Comparison of ENCODE assay signal across 18 cellular contexts in genomic region chr6:250676-251075, GRCh38. TPM values are rescaled to one million over a fixed set of nuclear protein-coding genes. Genes with fewer than 3 reads are reported as not detected.
A peak's percentile ranks its signal among the peaks of the same experiment; 100 is the strongest.
DNase-seq lines count a peak whose midpoint lies in the region; ATAC-seq and TF ChIP-seq lines count a peak whose summit lies in the region.
"Had no signal": no experiment of that assay in that cellular context is flagged by ENCODE, and none has a peak within 500 bp of the region (broad histone marks: within the 10 kb centered on the region; RNA-seq: fewer than 3 reads in every experiment).

No MANE protein-coding gene starts in this region.

- H3K27me3 Mint-ChIP-seq in T-helper 2 cell treated with Interferon-gamma antibody and Interleukin-4, amounts not matched to agents 5 μg/mL and 100 μg/mL, for 36 hours (ENCODE audit: low read depth): peaks cover 3% of the 10 kb centered on the region
- no peaks in the 10 kb centered on the region for H3K27me3 Mint-ChIP-seq in MCF 10A (ENCODE audit: insufficient read depth, unreplicated experiment)
- H3K27me3 Mint-ChIP-seq in activated naive CD8-positive, alpha-beta T cell: no peaks in the 10 kb centered on the region
- no peaks in the 10 kb centered on the region for H3K27me3 Mint-ChIP-seq in stimulated activated naive B cell treated with anti-CD40 and anti-IgM and Interleukin-4, amounts not matched to agents 10 μg/mL and 1 μg/mL and 100 μg/mL, for 72 hours
- H3K27me3 Mint-ChIP-seq in CD4-positive, alpha-beta memory T cell: peaks cover 0 to 3% of the 10 kb centered on the region in 2 donors

- H3K9me3 ChIP-seq in breast epithelium: no peaks in the 10 kb centered on the region
- no peaks in the 10 kb centered on the region for H3K9me3 ChIP-seq in CD4-positive, alpha-beta memory T cell (ENCODE audit: control insufficient read depth in 1 of 2, low read length in 2 of 2)

- no peaks in the 10 kb centered on the region for H3K4me1 ChIP-seq in breast epithelium
- H3K4me1 ChIP-seq in CD4-positive, alpha-beta memory T cell (ENCODE audit: insufficient read depth, low read length): peaks cover 16% of the 10 kb centered on the region

- no peak overlapping the region for H3K27ac ChIP-seq in breast epithelium
- H3K27ac ChIP-seq in CD4-positive, alpha-beta memory T cell (ENCODE audit: low read depth, low read length): no peak overlapping the region

- no peaks in the 10 kb centered on the region for H3K27me3 ChIP-seq in breast epithelium
- H3K27me3 ChIP-seq in CD4-positive, alpha-beta memory T cell (ENCODE audit: insufficient read depth, low read length): no peaks in the 10 kb centered on the region

- POLR2A ChIA-PET in MCF 10A (lab: Yijun Ruan, JAX): no interaction called here
- POLR2A ChIA-PET in CD4-positive, alpha-beta memory T cell (lab: Charles Lee; ENCODE audit: partially characterized antibody): no interaction called here

- no peak for TF ChIP-seq CTCF in MCF 10A (IDR thresholded peaks at IDR 0.05; ENCODE audit: unreplicated experiment)
- TF ChIP-seq CTCF in breast epithelium (IDR thresholded peaks at IDR 0.05): no peak

- no peak overlapping the region for H3K4me3 ChIP-seq in breast epithelium
- no peak overlapping the region for H3K4me3 ChIP-seq in CD4-positive, alpha-beta memory T cell (ENCODE audit: low read length in 2 of 2)
- H3K4me3 ChIP-seq: GM23338 had no signal

- CTCF ChIA-PET in MCF 10A (lab: Yijun Ruan, JAX): no interaction called here
- CTCF ChIA-PET in CD4-positive, alpha-beta memory T cell (lab: Charles Lee; ENCODE audit: partially characterized antibody): no interaction called here

- no peaks in the 10 kb centered on the region for H3K36me3 ChIP-seq in breast epithelium
- no peaks in the 10 kb centered on the region for H3K36me3 ChIP-seq in CD4-positive, alpha-beta memory T cell (ENCODE audit: insufficient read depth, low read length)

- intact Hi-C loops in MCF 10A (cut with micrococcal nuclease) (no loop called here), breast epithelium (cut with DNase I; ENCODE audit: low total_unique reads) (no loop called here)
- intact Hi-C loops in CD4-positive, alpha-beta memory T cell (cut with micrococcal nuclease): no loop called here

- H3K27ac Mint-ChIP-seq in T-helper 2 cell treated with Interferon-gamma antibody and Interleukin-4, amounts not matched to agents 5 μg/mL and 100 μg/mL, for 36 hours: peak overlapping the region; percentile 7
- H3K27ac Mint-ChIP-seq in MCF 10A (ENCODE audit: low read depth, unreplicated experiment): peak overlapping the region; percentile 50
- H3K27ac Mint-ChIP-seq in activated naive CD8-positive, alpha-beta T cell: peak overlapping the region; percentile 51
- H3K27ac Mint-ChIP-seq in stimulated activated naive B cell treated with anti-CD40 and anti-IgM and Interleukin-4, amounts not matched to agents 10 μg/mL and 1 μg/mL and 100 μg/mL, for 72 hours: peak overlapping the region; percentile 75
- peak overlapping the region in 1 of 7 donors; percentile 6 for H3K27ac Mint-ChIP-seq in CD4-positive, alpha-beta memory T cell
- H3K27ac Mint-ChIP-seq: CD8-positive, alpha-beta T cell; GM23338 had no signal

- ATAC-seq in stimulated activated naive B cell treated with anti-CD40 and anti-IgM and Interleukin-4, amounts not matched to agents 10 μg/mL and 1 μg/mL and 100 μg/mL, for 72 hours (replicated peaks): no peak
- ATAC-seq in HG03135 (IDR thresholded peaks at IDR 0.05; ENCODE audit: unreplicated experiment): no peak
- ATAC-seq: CD8-positive, alpha-beta T cell; GM23338; HCT116 had no signal

- no peak for TF ChIP-seq POLR2A in breast epithelium (IDR thresholded peaks at IDR 0.05)

- no peak for DNase-seq in T-helper 2 cell treated with Interferon-gamma antibody and Interleukin-4, amounts not matched to agents 5 μg/mL and 100 μg/mL, for 36 hours (ENCODE audit: low spot score)
- no peak for DNase-seq in T-helper 2 cell
- no peak for DNase-seq in MCF 10A (ENCODE audit: unreplicated experiment)
- DNase-seq in breast epithelium (ENCODE audit: low spot score in 2 of 2): no peak
- DNase-seq in stimulated activated naive B cell treated with anti-CD40 and anti-IgM and Interleukin-4, amounts not matched to agents 10 μg/mL and 1 μg/mL and 100 μg/mL, for 72 hours: no peak
- no peak for DNase-seq in CD4-positive, alpha-beta memory T cell
- DNase-seq: 8988T; CD8-positive, alpha-beta T cell; DMS79; NCI-H1436; NCI-H2029; NCI-H2171; NCI-H446; NCI-H69 had no signal

- H3K9me3 Mint-ChIP-seq in T-helper 2 cell treated with Interferon-gamma antibody and Interleukin-4, amounts not matched to agents 5 μg/mL and 100 μg/mL, for 36 hours: no peaks in the 10 kb centered on the region
- no peaks in the 10 kb centered on the region for H3K9me3 Mint-ChIP-seq in MCF 10A (ENCODE audit: unreplicated experiment)
- H3K9me3 Mint-ChIP-seq in activated naive CD8-positive, alpha-beta T cell (ENCODE audit: low read depth): no peaks in the 10 kb centered on the region
- H3K9me3 Mint-ChIP-seq in stimulated activated naive B cell treated with anti-CD40 and anti-IgM and Interleukin-4, amounts not matched to agents 10 μg/mL and 1 μg/mL and 100 μg/mL, for 72 hours: peaks cover 0 to 2% of the 10 kb centered on the region in 2 donors
- H3K9me3 Mint-ChIP-seq in CD4-positive, alpha-beta memory T cell: peaks cover 0 to 3% (median 0%) of the 10 kb centered on the region in 8 donors
- H3K9me3 Mint-ChIP-seq: CD8-positive, alpha-beta T cell; GM23338 had no signal

- peaks cover 28% of the 10 kb centered on the region for H3K4me1 Mint-ChIP-seq in T-helper 2 cell treated with Interferon-gamma antibody and Interleukin-4, amounts not matched to agents 5 μg/mL and 100 μg/mL, for 36 hours (ENCODE audit: low read depth)
- H3K4me1 Mint-ChIP-seq in MCF 10A (ENCODE audit: insufficient read depth, unreplicated experiment): peaks cover 39% of the 10 kb centered on the region
- H3K4me1 Mint-ChIP-seq in activated naive CD8-positive, alpha-beta T cell (ENCODE audit: low read depth): peaks cover 30% of the 10 kb centered on the region
- H3K4me1 Mint-ChIP-seq in stimulated activated naive B cell treated with anti-CD40 and anti-IgM and Interleukin-4, amounts not matched to agents 10 μg/mL and 1 μg/mL and 100 μg/mL, for 72 hours: peaks cover 38 to 84% of the 10 kb centered on the region in 2 donors
- peaks cover 18 to 36% (median 25%) of the 10 kb centered on the region in 4 donors for H3K4me1 Mint-ChIP-seq in CD4-positive, alpha-beta memory T cell
- H3K4me1 Mint-ChIP-seq: GM23338 had no signal

- H3K36me3 Mint-ChIP-seq in T-helper 2 cell treated with Interferon-gamma antibody and Interleukin-4, amounts not matched to agents 5 μg/mL and 100 μg/mL, for 36 hours (ENCODE audit: low read depth): peaks cover 2% of the 10 kb centered on the region
- H3K36me3 Mint-ChIP-seq in MCF 10A (ENCODE audit: insufficient read depth, unreplicated experiment): no peaks in the 10 kb centered on the region
- H3K36me3 Mint-ChIP-seq in activated naive CD8-positive, alpha-beta T cell: no peaks in the 10 kb centered on the region
- no peaks in the 10 kb centered on the region for H3K36me3 Mint-ChIP-seq in stimulated activated naive B cell treated with anti-CD40 and anti-IgM and Interleukin-4, amounts not matched to agents 10 μg/mL and 1 μg/mL and 100 μg/mL, for 72 hours
- H3K36me3 Mint-ChIP-seq in CD4-positive, alpha-beta memory T cell: no peaks in the 10 kb centered on the region
- H3K36me3 Mint-ChIP-seq: CD8-positive, alpha-beta T cell had no signal

- BruUV-seq in MCF 10A (replicated peaks; lab: Mats Ljungman, UMichigan): no TSS peak

- peak overlapping the region; percentile 4 for H3K4me3 Mint-ChIP-seq in T-helper 2 cell treated with Interferon-gamma antibody and Interleukin-4, amounts not matched to agents 5 μg/mL and 100 μg/mL, for 36 hours
- no peak overlapping the region for H3K4me3 Mint-ChIP-seq in MCF 10A (ENCODE audit: unreplicated experiment)
- no peak overlapping the region for H3K4me3 Mint-ChIP-seq in activated naive CD8-positive, alpha-beta T cell
- peak overlapping the region in 1 of 2 donors; percentile 10 for H3K4me3 Mint-ChIP-seq in stimulated activated naive B cell treated with anti-CD40 and anti-IgM and Interleukin-4, amounts not matched to agents 10 μg/mL and 1 μg/mL and 100 μg/mL, for 72 hours
- H3K4me3 Mint-ChIP-seq in CD4-positive, alpha-beta memory T cell: no peak overlapping the region
- H3K4me3 Mint-ChIP-seq: CD8-positive, alpha-beta T cell; GM23338 had no signal

RNA-seq across cellular contexts. Expression of gene DUSP22, which starts 41.6 kb away (rescaled TPM):
- 29.4 and 40.7 TPM in 2 replicates for total RNA-seq in MCF 10A (2022)
- 10 to 100 TPM; 55.6 to 81.9 (median 59.0) TPM for total RNA-seq in breast epithelium
- total RNA-seq in CD4-positive, alpha-beta memory T cell: 10 to 100 TPM; 43.4 to 49.4 TPM
- 10 to 100 TPM; 32.8 to 34.4 TPM for polyA plus RNA-seq in CD4-positive, alpha-beta memory T cell
